5 cellular contexts compared by ENCODE assay signal in the genomic region with DNA sequence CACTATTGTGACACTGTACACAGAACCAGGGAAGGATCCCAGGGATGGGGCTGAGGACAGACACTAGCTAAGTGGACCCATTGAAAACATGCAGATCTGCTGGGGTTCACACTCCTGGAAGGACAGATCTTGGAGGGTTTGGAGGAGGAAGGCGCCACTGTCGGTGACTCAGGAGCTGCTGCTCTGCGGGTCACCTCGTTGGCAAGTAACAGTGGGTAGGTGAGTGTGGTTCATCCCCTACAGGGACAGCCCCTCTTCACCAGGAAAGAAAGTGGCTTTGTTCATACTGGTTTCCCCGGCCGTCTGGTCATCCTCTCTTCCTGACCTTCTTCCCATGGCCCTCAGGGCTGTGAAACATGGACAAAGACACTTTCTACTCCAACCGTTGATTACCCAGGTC.
DNase-seq lines count a peak whose midpoint lies in the region; ATAC-seq, FAIRE-seq and TF ChIP-seq lines count a peak whose summit lies in the region.
"Not testable (repeated sequence)": the region's sequence is repeated elsewhere in the genome, so short reads cannot be mapped to it uniquely, and the experiment has no call there.

No MANE protein-coding gene starts in this region.

- not testable (repeated sequence) for H3K9me3 Mint-ChIP-seq in activated T-helper 17 cell treated with anti-CD3 and anti-CD28 coated beads, Interleukin-2, amount 50 U/mL, for 72 hours; activated naive CD8-positive, alpha-beta T cell treated with anti-CD3 and anti-CD28 coated beads, Interleukin-2, amount 50 U/mL, for 24 hours; stimulated activated naive CD8-positive, alpha-beta T cell treated with anti-CD3 and anti-CD28 coated beads, Interleukin-15, amount 100 ng/mL, for 72 hours

- TF ChIP-seq CTCF in bronchial epithelial cell (IDR thresholded peaks at IDR 0.05; ENCODE audit: insufficient read depth, low read length, severe bottlenecking), result not testable (repeated sequence)

- H3K27ac Mint-ChIP-seq in activated T-helper 17 cell treated with anti-CD3 and anti-CD28 coated beads, Interleukin-2, amount 50 U/mL, for 72 hours; activated naive CD8-positive, alpha-beta T cell treated with anti-CD3 and anti-CD28 coated beads, Interleukin-2, amount 50 U/mL, for 24 hours; stimulated activated naive CD8-positive, alpha-beta T cell treated with anti-CD3 and anti-CD28 coated beads, Interleukin-15, amount 100 ng/mL, for 72 hours: not testable (repeated sequence)

- H3K36me3 Mint-ChIP-seq in activated T-helper 17 cell treated with anti-CD3 and anti-CD28 coated beads, Interleukin-2, amount 50 U/mL, for 72 hours (ENCODE audit: low read depth); activated naive CD8-positive, alpha-beta T cell treated with anti-CD3 and anti-CD28 coated beads, Interleukin-2, amount 50 U/mL, for 24 hours (ENCODE audit: low read depth): not testable (repeated sequence)

- H3K4me3 Mint-ChIP-seq in activated T-helper 17 cell treated with anti-CD3 and anti-CD28 coated beads, Interleukin-2, amount 50 U/mL, for 72 hours; activated naive CD8-positive, alpha-beta T cell treated with anti-CD3 and anti-CD28 coated beads, Interleukin-2, amount 50 U/mL, for 24 hours; stimulated activated naive CD8-positive, alpha-beta T cell treated with anti-CD3 and anti-CD28 coated beads, Interleukin-15, amount 100 ng/mL, for 72 hours: not testable (repeated sequence)

- not testable (repeated sequence) for H3K36me3 ChIP-seq in bronchial epithelial cell (ENCODE audit: control insufficient read depth, insufficient read depth, low read length)

- not testable (repeated sequence) for DNase-seq in activated naive CD8-positive, alpha-beta T cell treated with anti-CD3 and anti-CD28 coated beads, Interleukin-2, amount 50 U/mL, for 24 hours; bronchial epithelial cell (ENCODE audit: low read depth); stimulated activated naive CD8-positive, alpha-beta T cell treated with anti-CD3 and anti-CD28 coated beads, Interleukin-15, Interleukin-2, amounts not matched to agents 100 U/mL and 50 U/mL, for 24 hours; stimulated activated naive CD8-positive, alpha-beta T cell treated with anti-CD3 and anti-CD28 coated beads, Interleukin-15, amount 100 ng/mL, for 72 hours

- H3K4me3 ChIP-seq in bronchial epithelial cell (ENCODE audit: low read depth, low read length), result not testable (repeated sequence)

- not testable (repeated sequence) for H3K4me1 Mint-ChIP-seq in activated T-helper 17 cell treated with anti-CD3 and anti-CD28 coated beads, Interleukin-2, amount 50 U/mL, for 72 hours; activated naive CD8-positive, alpha-beta T cell treated with anti-CD3 and anti-CD28 coated beads, Interleukin-2, amount 50 U/mL, for 24 hours; stimulated activated naive CD8-positive, alpha-beta T cell treated with anti-CD3 and anti-CD28 coated beads, Interleukin-15, amount 100 ng/mL, for 72 hours

- peak; percentile 52 for ATAC-seq in activated T-helper 17 cell treated with anti-CD3 and anti-CD28 coated beads, Interleukin-2, amount 50 U/mL, for 72 hours (replicated peaks)
- peak; percentile 48 for ATAC-seq in activated naive CD8-positive, alpha-beta T cell treated with anti-CD3 and anti-CD28 coated beads, Interleukin-2, amount 50 U/mL, for 24 hours
- ATAC-seq in stimulated activated naive CD8-positive, alpha-beta T cell treated with anti-CD3 and anti-CD28 coated beads, Interleukin-15, Interleukin-2, amounts not matched to agents 100 U/mL and 50 U/mL, for 24 hours, result peak; percentile 49
- ATAC-seq in stimulated activated naive CD8-positive, alpha-beta T cell treated with anti-CD3 and anti-CD28 coated beads, Interleukin-15, amount 100 ng/mL, for 72 hours, result peak; percentile 32

- not testable (repeated sequence) for H3K27me3 ChIP-seq in bronchial epithelial cell (ENCODE audit: control insufficient read depth, insufficient read depth, low read length)

- not testable (repeated sequence) for H3K27me3 Mint-ChIP-seq in activated T-helper 17 cell treated with anti-CD3 and anti-CD28 coated beads, Interleukin-2, amount 50 U/mL, for 72 hours; activated naive CD8-positive, alpha-beta T cell treated with anti-CD3 and anti-CD28 coated beads, Interleukin-2, amount 50 U/mL, for 24 hours; stimulated activated naive CD8-positive, alpha-beta T cell treated with anti-CD3 and anti-CD28 coated beads, Interleukin-15, amount 100 ng/mL, for 72 hours

- FAIRE-seq in bronchial epithelial cell (lab: Jason Lieb, UNC), result peak; percentile 97
